In genomic region chr13:110706570-110707378, GRCh38 we compare ENCODE assay signal across 8 cellular contexts. TPM values are rescaled to one million over a fixed set of nuclear protein-coding genes. Genes with fewer than 3 reads are reported as not detected.
DNase-seq lines count a peak whose midpoint lies in the region; ATAC-seq and TF ChIP-seq lines count a peak whose summit lies in the region.

No MANE protein-coding gene starts in this region.

- DNase-seq in mammary epithelial cell (no peak), DMS53 treated with DMSO at 0.1 percent for 48 hours (lab: John Stamatoyannopoulos, UW; ENCODE audit: unreplicated experiment) (no peak), thyroid gland (no peak), RPMI8226 (no peak), NCI-H1048 (lab: John Stamatoyannopoulos, UW) (no peak)
- DNase-seq in natural killer cell treated with Interleukin-12 subunit alpha and Interleukin-12 subunit beta and Interleukin-15 and Interleukin-18, amount 100 ng/mL, for 72 hours (ENCODE audit: low spot score): no peak

- H3K27ac Mint-ChIP-seq in natural killer cell treated with Interleukin-12 subunit alpha and Interleukin-12 subunit beta and Interleukin-15 and Interleukin-18, amount 100 ng/mL, for 72 hours: peak overlapping the region; percentile 70 to 77

- H2AFZ ChIP-seq in mammary epithelial cell (ENCODE audit: low read depth, low read length): peak overlapping the region; percentile 74

- H3K27me3 ChIP-seq in mammary epithelial cell (ENCODE audit: insufficient read depth, low read length): no peaks in the 10 kb centered on the region
- no peaks in the 10 kb centered on the region for H3K27me3 ChIP-seq in thyroid gland

- peaks cover 2% of the 10 kb centered on the region for H4K20me1 ChIP-seq in mammary epithelial cell (ENCODE audit: insufficient read depth, low read length)

- CTCF ChIA-PET in mammary epithelial cell (lab: Charles Lee; ENCODE audit: low non-redundant PET): no interaction called here

- no peak overlapping the region for H3K9ac ChIP-seq in mammary epithelial cell (ENCODE audit: insufficient read depth, low read length)

- no peaks in the 10 kb centered on the region for H3K9me3 Mint-ChIP-seq in natural killer cell treated with Interleukin-12 subunit alpha and Interleukin-12 subunit beta and Interleukin-15 and Interleukin-18, amount 100 ng/mL, for 72 hours

- H3K27me3 Mint-ChIP-seq in natural killer cell treated with Interleukin-12 subunit alpha and Interleukin-12 subunit beta and Interleukin-15 and Interleukin-18, amount 100 ng/mL, for 72 hours: no peaks in the 10 kb centered on the region

- TF ChIP-seq CTCF in GM12875 (IDR thresholded peaks at IDR 0.05; ENCODE audit: borderline replicate concordance, insufficient read depth, low read depth, low read length) (no peak), mammary epithelial cell (conservative IDR thresholded peaks at IDR 0.05 in 1 of 2, IDR thresholded peaks at IDR 0.05 in 1 of 2; ENCODE audit: extremely low read depth in 1 of 2, insufficient read depth in 1 of 2, low read depth in 1 of 2, low read length in 2 of 2) (no peak), thyroid gland (IDR thresholded peaks at IDR 0.05) (no peak)

- H3K4me1 ChIP-seq in mammary epithelial cell (ENCODE audit: insufficient read depth, low read length) (peaks cover 28% of the 10 kb centered on the region), thyroid gland (peaks cover 20 to 26% of the 10 kb centered on the region in 2 donors)

- H3K4me1 Mint-ChIP-seq in natural killer cell treated with Interleukin-12 subunit alpha and Interleukin-12 subunit beta and Interleukin-15 and Interleukin-18, amount 100 ng/mL, for 72 hours (ENCODE audit: low read depth in 2 of 2): peaks cover 23 to 35% of the 10 kb centered on the region in 2 donors

- no peak overlapping the region for H3K27ac ChIP-seq in mammary epithelial cell (ENCODE audit: insufficient read depth, low read depth, low read length)
- H3K27ac ChIP-seq in thyroid gland: peak overlapping the region in 1 of 3 donors; percentile 38

- intact Hi-C loops in mammary epithelial cell (cut with micrococcal nuclease): no loop called here
- intact Hi-C loops in thyroid gland (cut with DNase I): loop anchor here (10.0 kb wide), 1 partner anchor 62 kb away; no protein-coding TSS in a partner anchor

- H3K4me3 ChIP-seq in GM12875 (ENCODE audit: low read depth, low read length) (peak overlapping the region; percentile 63), mammary epithelial cell (replicated peaks in 1 of 3; ENCODE audit: insufficient read depth in 1 of 3, low read depth in 2 of 3, low read length in 3 of 3) (peak overlapping the region; percentile 14 to 84 (median 47)), thyroid gland (replicated peaks in 1 of 3) (peak overlapping the region in 1 of 3 donors; percentile 64)

- in situ Hi-C loops in mammary epithelial cell (cut with MboI; ENCODE audit: low sequenced_read_pairs in 2 of 2): no loop called here

- peak; percentile 1 for ATAC-seq in HG03469 (IDR thresholded peaks at IDR 0.05; ENCODE audit: unreplicated experiment)
- ATAC-seq in natural killer cell treated with Interleukin-12 subunit alpha and Interleukin-12 subunit beta and Interleukin-15 and Interleukin-18, amount 100 ng/mL, for 72 hours: no peak

- H3K4me2 ChIP-seq in mammary epithelial cell (ENCODE audit: insufficient read depth, low read depth, low read length): peak overlapping the region; percentile 82

- 63% methylated on average over 8 of the region's 9 CpGs for WGBS in mammary epithelial cell (ENCODE audit: low coverage, missing lambda C conversion rate)
- WGBS in thyroid gland, 2 donors: 70 to 75% methylated on average over 8 to 9 of the region's 9 CpGs

- TF ChIP-seq POLR2A in thyroid gland (IDR thresholded peaks at IDR 0.05): no peak

- H3K9me3 ChIP-seq in mammary epithelial cell (replicated peaks; ENCODE audit: insufficient read depth, low read length): no peaks in the 10 kb centered on the region
- no peaks in the 10 kb centered on the region for H3K9me3 ChIP-seq in thyroid gland

- H3K36me3 ChIP-seq in mammary epithelial cell (ENCODE audit: insufficient read depth, low read length): peaks cover 6% of the 10 kb centered on the region
- H3K36me3 ChIP-seq in thyroid gland: no peaks in the 10 kb centered on the region

- H3K79me2 ChIP-seq in mammary epithelial cell (ENCODE audit: insufficient read depth, low read length): peaks cover 43% of the 10 kb centered on the region

- peaks cover 5% of the 10 kb centered on the region for H3K36me3 Mint-ChIP-seq in natural killer cell treated with Interleukin-12 subunit alpha and Interleukin-12 subunit beta and Interleukin-15 and Interleukin-18, amount 100 ng/mL, for 72 hours

- H3K4me3 Mint-ChIP-seq in natural killer cell treated with Interleukin-12 subunit alpha and Interleukin-12 subunit beta and Interleukin-15 and Interleukin-18, amount 100 ng/mL, for 72 hours: peak overlapping the region; percentile 74

- no TSS peak for BruUV-seq in mammary epithelial cell (replicated peaks; lab: Mats Ljungman, UMichigan)

- dilution Hi-C loops in mammary epithelial cell (cut with HindIII; ENCODE audit: low sequenced_read_pairs): no loop called here

RNA-seq across cellular contexts. Expression of gene CARS2, which starts 0.9 kb away (rescaled TPM):
- 100 to 1,000 TPM in 1 of 2 donors, 10 to 100 TPM in 1; 68.1 to 138 TPM for total RNA-seq in mammary epithelial cell
- polyA plus RNA-seq in mammary epithelial cell: 124 TPM
- polyA minus RNA-seq in mammary epithelial cell: 84.8 TPM
- total RNA-seq in natural killer cell treated with Interleukin-12 subunit alpha and Interleukin-12 subunit beta and Interleukin-15 and Interleukin-18, amount 100 ng/mL, for 72 hours: 100 to 1,000 TPM in 1 of 2 donors, 10 to 100 TPM in 1; 58.1 to 112 TPM
- 10 to 100 TPM; 49.0 to 78.1 (median 68.4) TPM for total RNA-seq in thyroid gland

RNA-seq across cellular contexts. Expression of gene ING1, which starts 6.7 kb away (rescaled TPM):
- 1 to 10 TPM; 5.3 to 8.6 TPM for total RNA-seq in mammary epithelial cell
- polyA plus RNA-seq in mammary epithelial cell: 13.8 TPM
- 7.2 TPM for polyA minus RNA-seq in mammary epithelial cell
- 10 to 100 TPM; 11.1 to 15.7 TPM for total RNA-seq in natural killer cell treated with Interleukin-12 subunit alpha and Interleukin-12 subunit beta and Interleukin-15 and Interleukin-18, amount 100 ng/mL, for 72 hours
- total RNA-seq in thyroid gland: 10 to 100 TPM in 3 of 4 donors, 1 to 10 TPM in 1; 8.2 to 17.9 (median 15.6) TPM
